In genomic region chr2:240781471-240782220, GRCh38 we compare ENCODE assay signal across 19 cellular contexts. TPM values are rescaled to one million over a fixed set of nuclear protein-coding genes. Genes with fewer than 3 reads are reported as not detected.
"Had no signal": no experiment of that assay in that cellular context is flagged by ENCODE, and none has a peak within 500 bp of the region (broad histone marks: within the 10 kb centered on the region; RNA-seq: fewer than 3 reads in every experiment).

No MANE protein-coding gene starts in this region.

- H3K4me3 ChIP-seq: thoracic aorta had no signal

- H3K27me3 Mint-ChIP-seq: activated CD4-positive, alpha-beta memory T cell treated with anti-CD3 and anti-CD28 coated beads for 36 hours; activated CD8-positive, alpha-beta memory T cell treated with anti-CD3 and anti-CD28 coated beads, Interleukin-2, amount 10 ng/mL, durations not matched to agents 7 days and 5 days had no signal

- H3K36me3 Mint-ChIP-seq: activated CD4-positive, alpha-beta memory T cell treated with anti-CD3 and anti-CD28 coated beads for 36 hours; activated CD8-positive, alpha-beta memory T cell treated with anti-CD3 and anti-CD28 coated beads, Interleukin-2, amount 10 ng/mL, durations not matched to agents 7 days and 5 days had no signal

- H3K4me3 Mint-ChIP-seq: activated CD4-positive, alpha-beta memory T cell treated with anti-CD3 and anti-CD28 coated beads for 36 hours; activated CD8-positive, alpha-beta memory T cell treated with anti-CD3 and anti-CD28 coated beads, Interleukin-2, amount 10 ng/mL, durations not matched to agents 7 days and 5 days; activated naive CD4-positive, alpha-beta T cell treated with anti-CD3 and anti-CD28 coated beads for 36 hours; nephron progenitor cell; T-helper 1 cell treated with Interleukin-12 subunit alpha and Interleukin-12 subunit beta and Interleukin-4 antibody, amounts not matched to agents 30 μg/mL and 1 μg/mL, for 36 hours had no signal

- H3K27ac Mint-ChIP-seq: activated CD4-positive, alpha-beta memory T cell treated with anti-CD3 and anti-CD28 coated beads for 36 hours; activated CD8-positive, alpha-beta memory T cell treated with anti-CD3 and anti-CD28 coated beads, Interleukin-2, amount 10 ng/mL, durations not matched to agents 7 days and 5 days; activated naive CD4-positive, alpha-beta T cell treated with anti-CD3 and anti-CD28 coated beads for 36 hours; activated T-helper 2 cell treated with anti-CD3 and anti-CD28 coated beads, Interferon-gamma antibody, Interleukin-2, Interleukin-4, amounts not matched to agents 10 μg/mL and 5 μg/mL and 100 μg/mL, durations not matched to agents 14 hours and 24 hours and 36 hours; nephron progenitor cell; T-helper 1 cell treated with Interleukin-12 subunit alpha and Interleukin-12 subunit beta and Interleukin-4 antibody, amounts not matched to agents 30 μg/mL and 1 μg/mL, for 36 hours had no signal

- ATAC-seq: activated CD8-positive, alpha-beta memory T cell treated with anti-CD3 and anti-CD28 coated beads, Interleukin-2, amount 10 ng/mL, durations not matched to agents 7 days and 5 days; SK-N-SH treated with all-trans-retinoic acid at 6 μM for 48 hours had no signal

- H3K9me3 ChIP-seq: thoracic aorta had no signal

- H3K36me3 ChIP-seq: thoracic aorta had no signal

- H3K4me1 Mint-ChIP-seq: activated CD8-positive, alpha-beta memory T cell treated with anti-CD3 and anti-CD28 coated beads, Interleukin-2, amount 10 ng/mL, durations not matched to agents 7 days and 5 days had no signal

- H3K27ac ChIP-seq: thoracic aorta, WERI-Rb-1 had no signal

- DNase-seq: activated CD4-positive, alpha-beta memory T cell treated with anti-CD3 and anti-CD28 coated beads for 36 hours; activated CD8-positive, alpha-beta memory T cell treated with anti-CD3 and anti-CD28 coated beads, Interleukin-2, amount 10 ng/mL, durations not matched to agents 7 days and 5 days; activated naive CD4-positive, alpha-beta T cell treated with anti-CD3 and anti-CD28 coated beads for 36 hours; activated T-cell treated with anti-CD3 and anti-CD28 coated beads, Interleukin-2, amount 50 U/mL, for 1 hour; hippocampal formation; mesendoderm; nephron progenitor cell; stimulated activated CD4-positive, alpha-beta T cell treated with anti-CD3 and anti-CD28 coated beads, Interleukin-15, amount 100 ng/mL, for 24 hours; stimulated activated CD4-positive, alpha-beta T cell treated with anti-CD3 and anti-CD28 coated beads, Interleukin-4, amount 100 ng/mL, for 1 hour; stimulated activated naive CD4-positive, alpha-beta T cell; WERI-Rb-1 had no signal

- H3K9me3 Mint-ChIP-seq: activated CD4-positive, alpha-beta memory T cell treated with anti-CD3 and anti-CD28 coated beads for 36 hours; activated naive CD4-positive, alpha-beta T cell treated with anti-CD3 and anti-CD28 coated beads for 36 hours; activated T-helper 2 cell treated with anti-CD3 and anti-CD28 coated beads, Interferon-gamma antibody, Interleukin-2, Interleukin-4, amounts not matched to agents 10 μg/mL and 5 μg/mL and 100 μg/mL, durations not matched to agents 14 hours and 24 hours and 36 hours; nephron progenitor cell; T-helper 1 cell treated with Interleukin-12 subunit alpha and Interleukin-12 subunit beta and Interleukin-4 antibody, amounts not matched to agents 30 μg/mL and 1 μg/mL, for 36 hours had no signal

- FAIRE-seq: colon, endometrium, keratinocyte had no signal

RNA-seq across cellular contexts. Expression of gene KIF1A, which starts 38.4 kb away (rescaled TPM):
- total RNA-seq: osteoblast had no signal
- polyA plus RNA-seq: keratinocyte had no signal
